ENCODE assay signal across 8 cellular contexts in genomic region chr7:75182354-75183026, GRCh38.
A peak's percentile ranks its signal among the peaks of the same experiment; 100 is the strongest.
DNase-seq lines count a peak whose midpoint lies in the region; ATAC-seq, FAIRE-seq and TF ChIP-seq lines count a peak whose summit lies in the region.
"Not testable (repeated sequence)": the region's sequence is repeated elsewhere in the genome, so short reads cannot be mapped to it uniquely, and the experiment has no call there.

No MANE protein-coding gene starts in this region.

- not testable (repeated sequence) for H4K20me1 ChIP-seq in PC-3 (ENCODE audit: low read length); HepG2 (ENCODE audit: insufficient read depth, low read length)

- H3K36me3 ChIP-seq in A673 (ENCODE audit: insufficient read depth, low read length, poor library complexity, severe bottlenecking); PC-3 (ENCODE audit: low read depth, low read length); HepG2 (replicated peaks in 1 of 2; ENCODE audit: control insufficient read depth in 1 of 2, insufficient read depth in 2 of 2, low read length in 2 of 2): not testable (repeated sequence)

- not testable (repeated sequence) for H3K4me3 ChIP-seq in A673 (ENCODE audit: low read depth, low read length, poor library complexity, severe bottlenecking); PC-3 (ENCODE audit: low read length); HepG2 (replicated peaks in 1 of 3; ENCODE audit: insufficient read depth in 1 of 3, low read depth in 2 of 3, low read length in 3 of 3)

- H3K9me3 Mint-ChIP-seq in MCF 10A (ENCODE audit: unreplicated experiment): not testable (repeated sequence)

- not testable (repeated sequence) for H3K27me3 ChIP-seq in A673 (replicated peaks; ENCODE audit: insufficient read depth, low read depth, low read length, poor library complexity); PC-3 (ENCODE audit: low read length); HepG2 (ENCODE audit: control insufficient read depth in 1 of 2, insufficient read depth in 2 of 2, low read length in 2 of 2)

- FAIRE-seq in HepG2 (lab: Jason Lieb, UNC): not testable (repeated sequence)

- DNase-seq in A673 (ENCODE audit: low spot score); PC-3; MCF 10A (ENCODE audit: unreplicated experiment); HepG2 (ENCODE audit: low spot score): not testable (repeated sequence)

- TF ChIP-seq RAD21 in HepG2 (CRISPR knock-in tag; IDR thresholded peaks at IDR 0.05): not testable (repeated sequence)

- not testable (repeated sequence) for H3K9me2 ChIP-seq in PC-3 (replicated peaks; ENCODE audit: low read length)

- CTCF ChIA-PET in A673 (lab: Charles Lee); PC-3 (lab: Charles Lee); MCF 10A (lab: Yijun Ruan, JAX); HepG2 (lab: Yijun Ruan, JAX; ENCODE audit: low intra/inter-chr PET ratio, low total read pairs): not testable (repeated sequence)

- H3K9me3 ChIP-seq in A673 (ENCODE audit: low read depth, low read length, poor library complexity, severe bottlenecking); PC-3 (ENCODE audit: low read length); HepG2 (ENCODE audit: low read length): not testable (repeated sequence)

- not testable (repeated sequence) for H3K4me2 ChIP-seq in PC-3 (ENCODE audit: low read length); HepG2 (ENCODE audit: low read depth, low read length)

- not testable (repeated sequence) for H3K79me2 ChIP-seq in PC-3 (ENCODE audit: low read length); HepG2 (ENCODE audit: insufficient read depth, low read length)

- not testable (repeated sequence) for TF ChIP-seq EP300 in HepG2 (IDR thresholded peaks at IDR 0.05; ENCODE audit: low read depth in 2 of 2, low read length in 2 of 2); HepG2 (CRISPR knock-in tag; IDR thresholded peaks at IDR 0.05; ENCODE audit: borderline replicate concordance)

- not testable (repeated sequence) for H3K9ac ChIP-seq in PC-3 (ENCODE audit: low read length); HepG2 (ENCODE audit: insufficient read depth, low read depth, low read length)

- H3K27ac ChIP-seq in A673 (ENCODE audit: low read depth, low read length, poor library complexity, severe bottlenecking); PC-3 (ENCODE audit: low read length); HepG2 (ENCODE audit: extremely low read length, insufficient read depth, low read length): not testable (repeated sequence)

- H3K36me3 Mint-ChIP-seq in MCF 10A (ENCODE audit: insufficient read depth, unreplicated experiment): not testable (repeated sequence)

- not testable (repeated sequence) for H3F3A ChIP-seq in PC-3 (ENCODE audit: low read length, unreplicated experiment)

- POLR2A ChIA-PET in A673 (lab: Charles Lee; ENCODE audit: low non-redundant PET); PC-3 (lab: Charles Lee; ENCODE audit: unreplicated experiment); MCF 10A (lab: Yijun Ruan, JAX); HepG2 (lab: Yijun Ruan, JAX): not testable (repeated sequence)

- not testable (repeated sequence) for H2AFZ ChIP-seq in PC-3 (ENCODE audit: low read length); HepG2 (ENCODE audit: low read length)

- not testable (repeated sequence) for TF ChIP-seq POLR2A in HepG2 (IDR thresholded peaks at IDR 0.05; ENCODE audit: insufficient read depth in 1 of 2, low read depth in 2 of 2, low read length in 2 of 2)

- BruUV-seq in A673 (replicated peaks; lab: Mats Ljungman, UMichigan) (TSS peak; percentile 91), PC-3 (replicated peaks; lab: Mats Ljungman, UMichigan) (TSS peak; percentile 94), MCF 10A (replicated peaks; lab: Mats Ljungman, UMichigan) (TSS peak; percentile 86), HepG2 (replicated peaks; lab: Mats Ljungman, UMichigan) (TSS peak; percentile 98)

- in situ Hi-C loops in HepG2 (cut with HindIII; ENCODE audit: extremely low pct_ligation_motif_present, low pct_unique_long_range_greater_than_20kb): not testable (repeated sequence)

- intact Hi-C loops in A673 (cut with micrococcal nuclease; ENCODE audit: unreplicated experiment); PC-3 (cut with micrococcal nuclease); MCF 10A (cut with micrococcal nuclease); HepG2 (cut with micrococcal nuclease; ENCODE audit: unreplicated experiment): not testable (repeated sequence)

- ATAC-seq in GM18861 (IDR thresholded peaks at IDR 0.05; ENCODE audit: unreplicated experiment) (peak; percentile 51), GM21529 (IDR thresholded peaks at IDR 0.05; ENCODE audit: unreplicated experiment) (peak; percentile 35), HG02852 (IDR thresholded peaks at IDR 0.05; ENCODE audit: unreplicated experiment) (peak; percentile 34), HG03342 (IDR thresholded peaks at IDR 0.05; ENCODE audit: unreplicated experiment) (peak; percentile 37), HepG2 (peak; percentile 14; the same call in 2 of the 3 replicates)
- not testable (repeated sequence) for ATAC-seq in PC-3

- 98% methylated on average over 3 of the region's 14 CpGs for WGBS in HepG2 (ENCODE audit: low lambda C conversion rate)

- H3K27ac Mint-ChIP-seq in MCF 10A (ENCODE audit: low read depth, unreplicated experiment): not testable (repeated sequence)

- H3K4me3 Mint-ChIP-seq in MCF 10A (ENCODE audit: unreplicated experiment): not testable (repeated sequence)

- not testable (repeated sequence) for H3K27me3 Mint-ChIP-seq in MCF 10A (ENCODE audit: insufficient read depth, unreplicated experiment)

- not testable (repeated sequence) for H3K4me1 ChIP-seq in A673 (ENCODE audit: insufficient read depth, low read length, poor library complexity, severe bottlenecking); PC-3 (ENCODE audit: insufficient read depth, low read length); HepG2 (ENCODE audit: insufficient read depth, low read length)

- not testable (repeated sequence) for H3K4me1 Mint-ChIP-seq in MCF 10A (ENCODE audit: insufficient read depth, unreplicated experiment)

- not testable (repeated sequence) for TF ChIP-seq CTCF in A673 (conservative IDR thresholded peaks at IDR 0.05; ENCODE audit: low read depth, low read length); PC-3 (conservative IDR thresholded peaks at IDR 0.05; ENCODE audit: low read depth, low read length); MCF 10A (IDR thresholded peaks at IDR 0.05; ENCODE audit: unreplicated experiment); HepG2 (CRISPR knock-in tag; IDR thresholded peaks at IDR 0.05)
